ENCODE assay signal across 8 cellular contexts in genomic region chr5:136080483-136081180, GRCh38. TPM values are rescaled to one million over a fixed set of nuclear protein-coding genes. Genes with fewer than 3 reads are reported as not detected.
DNase-seq lines count a peak whose midpoint lies in the region; ATAC-seq and TF ChIP-seq lines count a peak whose summit lies in the region.

No MANE protein-coding gene starts in this region.

- H3K9me3 Mint-ChIP-seq in activated CD4-positive, alpha-beta T cell treated with anti-CD3 and anti-CD28 coated beads for 36 hours (ENCODE audit: low read depth) = no peaks in the 10 kb centered on the region

- DNase-seq in BJ (ENCODE audit: low read depth) (peak; percentile 60), medulla oblongata (ENCODE audit: extremely low spot score) (peak; percentile 84), HEK293T (ENCODE audit: extremely low spot score) (no peak)
- peak; percentile 80 for DNase-seq in activated CD4-positive, alpha-beta T cell treated with anti-CD3 and anti-CD28 coated beads for 36 hours
- peak; percentile 0 for DNase-seq in stimulated activated CD8-positive, alpha-beta memory T cell treated with anti-CD3 and anti-CD28 coated beads, Interleukin-12 subunit alpha, Interleukin-12 subunit beta, amount 100 ng/mL, for 1 hour (ENCODE audit: low read depth)

- H3K36me3 Mint-ChIP-seq in activated CD4-positive, alpha-beta T cell treated with anti-CD3 and anti-CD28 coated beads for 36 hours (ENCODE audit: low read depth) = no peaks in the 10 kb centered on the region

- intact Hi-C loops in activated CD4-positive, alpha-beta T cell treated with anti-CD3 and anti-CD28 coated beads for 36 hours (cut with DNase I, micrococcal nuclease) = no loop called here

- POLR2A ChIA-PET in BJ (lab: Charles Lee) = no interaction called here
- POLR2A ChIA-PET in activated CD4-positive, alpha-beta T cell treated with anti-CD3 and anti-CD28 coated beads for 36 hours (lab: Charles Lee) = no interaction called here
- POLR2A ChIA-PET in HEK293T (lab: Yijun Ruan, JAX) = interaction anchor here (0.7 to 0.8 kb wide), 2 partner anchors 91 to 107 kb away, joined by 3 read pairs; no protein-coding TSS in a partner anchor

- no peak for TF ChIP-seq CTCF in BJ (IDR thresholded peaks at IDR 0.05; ENCODE audit: insufficient read depth, low read depth, low read length)

- H3K27ac Mint-ChIP-seq in activated CD4-positive, alpha-beta T cell treated with anti-CD3 and anti-CD28 coated beads for 36 hours = no peak overlapping the region

- no peaks in the 10 kb centered on the region for H3K36me3 ChIP-seq in BJ (ENCODE audit: control insufficient read depth, insufficient read depth, low read length)
- no peaks in the 10 kb centered on the region for H3K36me3 ChIP-seq in duodenal mucosa (ENCODE audit: control insufficient read depth in 1 of 2, insufficient read depth in 2 of 2, low read length in 2 of 2)

- H3K4me1 ChIP-seq in duodenal mucosa (ENCODE audit: control insufficient read depth in 1 of 2, insufficient read depth in 2 of 2, low read length in 2 of 2) = peaks cover 6 to 14% of the 10 kb centered on the region in 2 donors

- no peaks in the 10 kb centered on the region; the same call in none of the 2 replicates for H3K27me3 ChIP-seq in BJ (ENCODE audit: control insufficient read depth, insufficient read depth, low read length)
- no peaks in the 10 kb centered on the region for H3K27me3 ChIP-seq in duodenal mucosa (ENCODE audit: control insufficient read depth in 1 of 2, insufficient read depth in 2 of 2, low read length in 2 of 2)

- H3K4me1 Mint-ChIP-seq in activated CD4-positive, alpha-beta T cell treated with anti-CD3 and anti-CD28 coated beads for 36 hours = peaks cover 3% of the 10 kb centered on the region

- peak overlapping the region; percentile 48 to 51 for H3K9ac ChIP-seq in duodenal mucosa (ENCODE audit: low read depth in 1 of 2, low read length in 2 of 2)

- CTCF ChIA-PET in BJ (lab: Yijun Ruan, JAX) (interaction anchor here (1.0 to 2.3 kb wide), 4 partner anchors 119 to 712 kb away, joined by 3 to 13 read pairs (median 7); no protein-coding TSS in a partner anchor), HEK293T (lab: Yijun Ruan, JAX) (interaction anchor here (0.6 kb wide), 1 partner anchor 339 kb away, joined by 3 read pairs; no protein-coding TSS in a partner anchor)
- CTCF ChIA-PET in activated CD4-positive, alpha-beta T cell treated with anti-CD3 and anti-CD28 coated beads for 36 hours (lab: Charles Lee) = interaction anchor here (0.6 to 1.9 kb wide), 7 partner anchors 51 to 970 kb away, joined by 3 to 6 read pairs (median 3); no protein-coding TSS in a partner anchor

- ATAC-seq in GM19463 (IDR thresholded peaks at IDR 0.05; ENCODE audit: unreplicated experiment) = peak; percentile 88
- peak; percentile 93 for ATAC-seq in HG03521 (IDR thresholded peaks at IDR 0.05; ENCODE audit: unreplicated experiment)
- ATAC-seq in activated CD4-positive, alpha-beta T cell treated with anti-CD3 and anti-CD28 coated beads for 36 hours = peak; percentile 96

- peak overlapping the region; percentile 40 for H3K27ac ChIP-seq in duodenal mucosa (ENCODE audit: low read depth, low read length)

- H3K4me3 ChIP-seq in BJ (ENCODE audit: low read depth, low read length) = peak overlapping the region; percentile 42
- peak overlapping the region; percentile 62 to 69 for H3K4me3 ChIP-seq in duodenal mucosa (ENCODE audit: low read depth in 1 of 2, low read length in 2 of 2)

- H3K9me3 ChIP-seq in duodenal mucosa (ENCODE audit: control insufficient read depth in 1 of 2, low read length in 2 of 2) = no peaks in the 10 kb centered on the region

- H3K27me3 Mint-ChIP-seq in activated CD4-positive, alpha-beta T cell treated with anti-CD3 and anti-CD28 coated beads for 36 hours = peaks cover 28% of the 10 kb centered on the region

- peak overlapping the region; percentile 55 for H3K4me3 Mint-ChIP-seq in activated CD4-positive, alpha-beta T cell treated with anti-CD3 and anti-CD28 coated beads for 36 hours

TF ChIP-seq in HEK293T, 16 proteins besides CTCF, POLR2A, EP300 and RAD21:
- TF ChIP-seq L3MBTL2 (conservative IDR thresholded peaks at IDR 0.05) = no peak

RNA-seq across cellular contexts. Expression of gene TGFBI, which starts 51.8 kb away (rescaled TPM):
- polyA plus RNA-seq in BJ (2011; rRNA removed) = 987 and 1,228 TPM in 2 replicates
- 332 and 387 TPM in 2 replicates for polyA minus RNA-seq in BJ (2011; rRNA and poly(A)+ RNA removed)
- total RNA-seq in activated CD4-positive, alpha-beta T cell treated with anti-CD3 and anti-CD28 coated beads for 36 hours = not detected

RNA-seq across cellular contexts. Expression of gene SMAD5, which starts 52.0 kb away (rescaled TPM):
- 34.3 and 66.8 TPM in 2 replicates for polyA plus RNA-seq in BJ (2011; rRNA removed)
- polyA minus RNA-seq in BJ (2011; rRNA and poly(A)+ RNA removed) = 59.2 and 105 TPM in 2 replicates
- 1 to 10 TPM; 5.4 to 7.7 TPM for total RNA-seq in activated CD4-positive, alpha-beta T cell treated with anti-CD3 and anti-CD28 coated beads for 36 hours
